Comparison of ENCODE assay signal across 1 cellular context in genomic region chr6:5031150-5031549, GRCh38.
TF ChIP-seq lines count a peak whose summit lies in the region.

No MANE protein-coding gene starts in this region.

TF ChIP-seq in GM12878, 131 proteins besides CTCF, POLR2A, EP300 and RAD21:
- TF ChIP-seq ZNF622 (IDR thresholded peaks at IDR 0.05) (no peak), SMAD5 (IDR thresholded peaks at IDR 0.05; ENCODE audit: low read depth) (no peak), PAX8 (IDR thresholded peaks at IDR 0.05) (no peak), ZNF687 (IDR thresholded peaks at IDR 0.05) (no peak), BCL3 (IDR thresholded peaks at IDR 0.05; ENCODE audit: borderline replicate concordance, insufficient read depth, low read depth, low read length, poor library complexity, severe bottlenecking) (no peak)
TF ChIP-seq in GM12878: peak in this region for 0.
